In genomic region chr2:16050261-16051045, GRCh38 we compare ENCODE assay signal across 1 cellular context.
A peak's percentile ranks its signal among the peaks of the same experiment; 100 is the strongest.
TF ChIP-seq lines count a peak whose summit lies in the region.

No MANE protein-coding gene starts in this region.

TF ChIP-seq in HepG2, 621 proteins besides CTCF, POLR2A, EP300 and RAD21 (continued from another document):
- 0 out of 4 replicates have a peak, but pooled peaks have one; percentile 3 to 6 for TF ChIP-seq MAFK (conservative IDR thresholded peaks at IDR 0.05 in 1 of 2, IDR thresholded peaks at IDR 0.05 in 1 of 2; ENCODE audit: low read length in 2 of 2)
- no peak for TF ChIP-seq HBP1 (CRISPR knock-in tag; IDR thresholded peaks at IDR 0.05; ENCODE audit: low read depth)
- no peak for TF ChIP-seq ATAD3A (CRISPR knock-in tag; IDR thresholded peaks at IDR 0.05)
- no peak for TF ChIP-seq SUZ12 (IDR thresholded peaks at IDR 0.05; ENCODE audit: low read depth, low read length)
- TF ChIP-seq FOXA1 (IDR thresholded peaks at IDR 0.05), result no peak
- 0 out of 2 replicates have a peak, but pooled peaks have one; percentile 6 for TF ChIP-seq FOXA1 (CRISPR knock-in tag; IDR thresholded peaks at IDR 0.05)
- no peak for TF ChIP-seq FOXP1 (IDR thresholded peaks at IDR 0.05)
- TF ChIP-seq FOXP1 (CRISPR knock-in tag; IDR thresholded peaks at IDR 0.05), result peak; percentile 10; the same call in 1 of the 2 replicates
- TF ChIP-seq SNRNP70 (IDR thresholded peaks at IDR 0.05; ENCODE audit: low read depth, low read length), result no peak
- TF ChIP-seq ZNF616 (CRISPR knock-in tag; IDR thresholded peaks at IDR 0.05; ENCODE audit: low read depth), result no peak
- TF ChIP-seq ISL2 (CRISPR knock-in tag; IDR thresholded peaks at IDR 0.05), result no peak
- TF ChIP-seq ATF1 (CRISPR knock-in tag; IDR thresholded peaks at IDR 0.05), result no peak
